ENCODE assay signal across 8 cellular contexts in genomic region chr5:80254767-80255424, GRCh38. TPM values are rescaled to one million over a fixed set of nuclear protein-coding genes. Genes with fewer than 3 reads are reported as not detected.
DNase-seq lines count a peak whose midpoint lies in the region; ATAC-seq, FAIRE-seq and TF ChIP-seq lines count a peak whose summit lies in the region.

No MANE protein-coding gene starts in this region.

- peak; percentile 40 to 76 (median 55) for DNase-seq in CD4-positive, alpha-beta memory T cell
- DNase-seq in activated CD4-positive, alpha-beta memory T cell treated with anti-CD3 and anti-CD28 coated beads for 36 hours: peak; percentile 50
- DNase-seq in fibroblast of peridontal ligament (ENCODE audit: extremely low read depth): peak; percentile 53
- no peak for DNase-seq in nephron progenitor cell
- no peak for DNase-seq in HTR-8/SVneo (ENCODE audit: insufficient read length, low spot score)
- DNase-seq in NCI-H2081 (lab: John Stamatoyannopoulos, UW): no peak

- peaks cover 50% of the 10 kb centered on the region for H3K4me1 ChIP-seq in CD4-positive, alpha-beta memory T cell (ENCODE audit: insufficient read depth, low read length)

- POLR2A ChIA-PET in CD4-positive, alpha-beta memory T cell (lab: Charles Lee; ENCODE audit: partially characterized antibody): interaction anchor here (0.8 to 13.3 kb wide), 35 partner anchors 10 to 400 kb away, joined by 3 to 409 read pairs (median 8); partner anchors contain the start of genes DHFR and MSH3
- POLR2A ChIA-PET in activated CD4-positive, alpha-beta memory T cell treated with anti-CD3 and anti-CD28 coated beads for 36 hours (lab: Charles Lee): interaction anchor here (0.9 to 7.5 kb wide), 20 partner anchors 9 to 129 kb away, joined by 3 to 70 read pairs (median 8); no protein-coding TSS in a partner anchor

- no peaks in the 10 kb centered on the region for H3K9me3 Mint-ChIP-seq in CD4-positive, alpha-beta memory T cell
- H3K9me3 Mint-ChIP-seq in activated CD4-positive, alpha-beta memory T cell treated with anti-CD3 and anti-CD28 coated beads for 36 hours: no peaks in the 10 kb centered on the region
- no peaks in the 10 kb centered on the region for H3K9me3 Mint-ChIP-seq in nephron progenitor cell

- peaks cover 15 to 34% of the 10 kb centered on the region in 2 donors for H3K36me3 Mint-ChIP-seq in CD4-positive, alpha-beta memory T cell
- peaks cover 25% of the 10 kb centered on the region for H3K36me3 Mint-ChIP-seq in activated CD4-positive, alpha-beta memory T cell treated with anti-CD3 and anti-CD28 coated beads for 36 hours
- H3K36me3 Mint-ChIP-seq in nephron progenitor cell (ENCODE audit: low read depth): peaks cover 7% of the 10 kb centered on the region

- H3K27ac Mint-ChIP-seq in CD4-positive, alpha-beta memory T cell: peak overlapping the region; percentile 85 to 97 (median 88)
- peak overlapping the region; percentile 87 for H3K27ac Mint-ChIP-seq in activated CD4-positive, alpha-beta memory T cell treated with anti-CD3 and anti-CD28 coated beads for 36 hours
- H3K27ac Mint-ChIP-seq in nephron progenitor cell: peak overlapping the region; percentile 11

- H3K4me1 Mint-ChIP-seq in CD4-positive, alpha-beta memory T cell: peaks cover 36 to 68% (median 58%) of the 10 kb centered on the region in 4 donors
- H3K4me1 Mint-ChIP-seq in activated CD4-positive, alpha-beta memory T cell treated with anti-CD3 and anti-CD28 coated beads for 36 hours (ENCODE audit: low read depth): peaks cover 53% of the 10 kb centered on the region
- H3K4me1 Mint-ChIP-seq in nephron progenitor cell: peaks cover 66% of the 10 kb centered on the region

- H3K4me3 Mint-ChIP-seq in CD4-positive, alpha-beta memory T cell: peak overlapping the region; percentile 90 to 99 (median 92)
- peak overlapping the region; percentile 83 for H3K4me3 Mint-ChIP-seq in activated CD4-positive, alpha-beta memory T cell treated with anti-CD3 and anti-CD28 coated beads for 36 hours
- H3K4me3 Mint-ChIP-seq in nephron progenitor cell: peak overlapping the region; percentile 92

- peak; percentile 2 for ATAC-seq in HG03135 (IDR thresholded peaks at IDR 0.05; ENCODE audit: unreplicated experiment)
- ATAC-seq in HG03565 (IDR thresholded peaks at IDR 0.05; ENCODE audit: unreplicated experiment): no peak

- FAIRE-seq in HTR-8/SVneo (lab: Jason Lieb, UNC): no peak

- intact Hi-C loops in CD4-positive, alpha-beta memory T cell (cut with micrococcal nuclease): loop anchor here (1.0 to 5.0 kb wide), 4 partner anchors 8 to 743 kb away; partner anchors contain the start of gene HOMER1
- intact Hi-C loops in activated CD4-positive, alpha-beta memory T cell treated with anti-CD3 and anti-CD28 coated beads for 36 hours (cut with micrococcal nuclease): loop anchor here (1.0 to 10.0 kb wide), 7 partner anchors 9 to 400 kb away; partner anchors contain the start of genes DHFR, MSH3 and ZFYVE16

- H3K36me3 ChIP-seq in CD4-positive, alpha-beta memory T cell (ENCODE audit: insufficient read depth, low read length): no peaks in the 10 kb centered on the region

- no peaks in the 10 kb centered on the region for H3K27me3 ChIP-seq in CD4-positive, alpha-beta memory T cell (ENCODE audit: insufficient read depth, low read length)

- TF ChIP-seq CTCF in nephron progenitor cell (IDR thresholded peaks at IDR 0.05): no peak

- H3K4me3 ChIP-seq in CD4-positive, alpha-beta memory T cell (ENCODE audit: low read length in 2 of 2): peak overlapping the region; percentile 73 to 77

- no peaks in the 10 kb centered on the region for H3K9me3 ChIP-seq in CD4-positive, alpha-beta memory T cell (ENCODE audit: control insufficient read depth in 1 of 2, low read length in 2 of 2)

- H3K27ac ChIP-seq in CD4-positive, alpha-beta memory T cell (ENCODE audit: low read depth, low read length): peak overlapping the region; percentile 92

- no peaks in the 10 kb centered on the region for H3K27me3 Mint-ChIP-seq in CD4-positive, alpha-beta memory T cell
- H3K27me3 Mint-ChIP-seq in activated CD4-positive, alpha-beta memory T cell treated with anti-CD3 and anti-CD28 coated beads for 36 hours: no peaks in the 10 kb centered on the region
- peaks cover 4% of the 10 kb centered on the region for H3K27me3 Mint-ChIP-seq in nephron progenitor cell (ENCODE audit: low read depth, poor library complexity)

- CTCF ChIA-PET in CD4-positive, alpha-beta memory T cell (lab: Charles Lee; ENCODE audit: partially characterized antibody): interaction anchor here (0.7 to 4.4 kb wide), 18 partner anchors 12 to 172 kb away, joined by 3 to 27 read pairs (median 8); no protein-coding TSS in a partner anchor
- CTCF ChIA-PET in activated CD4-positive, alpha-beta memory T cell treated with anti-CD3 and anti-CD28 coated beads for 36 hours (lab: Charles Lee): interaction anchor here (1.0 to 5.6 kb wide), 12 partner anchors 8 to 163 kb away, joined by 3 to 34 read pairs (median 6); no protein-coding TSS in a partner anchor

RNA-seq across cellular contexts. Expression of gene SERINC5, which starts 1.0 kb away (rescaled TPM):
- 100 to 1,000 TPM; 153 to 165 TPM for total RNA-seq in CD4-positive, alpha-beta memory T cell
- 10 to 100 TPM; 20.7 to 35.2 TPM for polyA plus RNA-seq in CD4-positive, alpha-beta memory T cell
- 10 to 100 TPM; 42.8 to 48.0 TPM for total RNA-seq in activated CD4-positive, alpha-beta memory T cell treated with anti-CD3 and anti-CD28 coated beads for 36 hours

Comparison
In these comparisons a context has a peak if more than half of its experiments do, and no peak if none do; other contexts are left out.
1. DNase-seq: peak in CD4-positive, alpha-beta memory T cell (5 of 5), activated CD4-positive, alpha-beta memory T cell treated with anti-CD3 and anti-CD28 coated beads for 36 hours (single experiment) and fibroblast of peridontal ligament (single experiment); none in nephron progenitor cell (single experiment), HTR-8/SVneo (single experiment) and NCI-H2081 (0 of 2).
2. H3K27ac Mint-ChIP-seq: peak in every context shown above with its lines; median percentile 88 in CD4-positive, alpha-beta memory T cell; 87 in activated CD4-positive, alpha-beta memory T cell treated with anti-CD3 and anti-CD28 coated beads for 36 hours; 11 in nephron progenitor cell.
3. Peak in every context shown above with its lines, with median percentiles within 50 percentile points of each other: H3K4me3 Mint-ChIP-seq.